ENCODE assay signal across 23 cellular contexts in genomic region chr5:91929522-91929817, GRCh38.
DNase-seq lines count a peak whose midpoint lies in the region; ATAC-seq and TF ChIP-seq lines count a peak whose summit lies in the region.
"Had no signal": no experiment of that assay in that cellular context is flagged by ENCODE, and none has a peak within 500 bp of the region (broad histone marks: within the 10 kb centered on the region; RNA-seq: fewer than 3 reads in every experiment).

No MANE protein-coding gene starts in this region.

- H2BK120ac ChIP-seq in neuronal stem cell (ENCODE audit: low read depth, low read length), result no peak overlapping the region

- intact Hi-C loops in HCT116 (cut with micrococcal nuclease), result loop anchor here (1.0 to 10.0 kb wide), 3 partner anchors 285 to 425 kb away; no protein-coding TSS in a partner anchor

- no peak for TF ChIP-seq EP300 in gastroesophageal sphincter (IDR thresholded peaks at IDR 0.05)

- H3K4me1 ChIP-seq in HCT116 (ENCODE audit: control insufficient read depth in 1 of 2, insufficient read depth in 2 of 2, low read length in 2 of 2), result no peaks in the 10 kb centered on the region
- H3K4me1 ChIP-seq in neuronal stem cell (ENCODE audit: control insufficient read depth in 2 of 2, insufficient read depth in 1 of 2, low read depth in 1 of 2, low read length in 2 of 2), result no peaks in the 10 kb centered on the region
- H3K4me1 ChIP-seq in gastroesophageal sphincter, result no peaks in the 10 kb centered on the region
- H3K4me1 ChIP-seq in HAP-1, result no peaks in the 10 kb centered on the region
- H3K4me1 ChIP-seq: BLaER1, body of pancreas, gastrocnemius medialis, transverse colon had no signal

- H3K79me1 ChIP-seq in neuronal stem cell (ENCODE audit: low read depth, low read length), result no peaks in the 10 kb centered on the region

- no peak overlapping the region for H3K18ac ChIP-seq in neuronal stem cell (ENCODE audit: low read length)

- no peak overlapping the region for H2BK15ac ChIP-seq in neuronal stem cell (ENCODE audit: low read length)

- ATAC-seq in GM18520 (IDR thresholded peaks at IDR 0.05; ENCODE audit: unreplicated experiment) (peak; percentile 11), HCT116 (no peak), gastroesophageal sphincter (no peak)
- ATAC-seq: body of pancreas; gastrocnemius medialis; naive thymus-derived CD4-positive, alpha-beta T cell had no signal

- no peak overlapping the region for H2BK12ac ChIP-seq in neuronal stem cell (ENCODE audit: low read length)

- POLR2A ChIA-PET in HCT116 (lab: Charles Lee), result no interaction called here
- POLR2A ChIA-PET in RWPE1 (lab: Yijun Ruan, JAX; ENCODE audit: low non-redundant PET), result no interaction called here

- H2AFZ ChIP-seq in HCT116 (ENCODE audit: low read depth, low read length, poor library complexity, severe bottlenecking) (no peak overlapping the region), neuronal stem cell (ENCODE audit: low read length) (peak overlapping the region; percentile 13)
- H2AFZ ChIP-seq: hepatocyte had no signal

- no peak overlapping the region for H4K91ac ChIP-seq in neuronal stem cell (ENCODE audit: low read depth, low read length, poor library complexity)

- in situ Hi-C loops in HAP-1 (cut with MboI; ENCODE audit: low sequenced_read_pairs), result no loop called here

- TF ChIP-seq RAD21 in HCT116 (IDR thresholded peaks at IDR 0.05; ENCODE audit: low read depth), result no peak

- H3K79me2 ChIP-seq in HCT116 (ENCODE audit: insufficient read depth, low read length), result no peaks in the 10 kb centered on the region
- H3K79me2 ChIP-seq: hepatocyte had no signal

- no peaks in the 10 kb centered on the region for H3K36me3 ChIP-seq in HCT116 (ENCODE audit: control insufficient read depth in 1 of 2, insufficient read depth in 2 of 2, low read length in 2 of 2)
- H3K36me3 ChIP-seq in neuronal stem cell (replicated peaks in 1 of 2; ENCODE audit: control insufficient read depth in 2 of 2, insufficient read depth in 2 of 2, low read length in 2 of 2), result no peaks in the 10 kb centered on the region
- H3K36me3 ChIP-seq in gastroesophageal sphincter, result no peaks in the 10 kb centered on the region
- no peaks in the 10 kb centered on the region for H3K36me3 ChIP-seq in HAP-1 (replicated peaks)
- no peaks in the 10 kb centered on the region for H3K36me3 ChIP-seq in H7 (replicated peaks; ENCODE audit: control insufficient read depth, insufficient read depth, low read length)
- H3K36me3 ChIP-seq: BLaER1, gastrocnemius medialis, MG63, transverse colon had no signal

- CTCF ChIA-PET in HCT116 (lab: Charles Lee), result interaction anchor here (0.7 to 1.6 kb wide), 4 partner anchors 9 to 288 kb away, joined by 3 to 8 read pairs (median 6); no protein-coding TSS in a partner anchor
- CTCF ChIA-PET in RWPE1 (lab: Yijun Ruan, JAX), result interaction anchor here (0.6 to 1.0 kb wide), 9 partner anchors 71 to 1915 kb away, joined by 3 to 6 read pairs (median 3); no protein-coding TSS in a partner anchor

- no peak overlapping the region for H3K14ac ChIP-seq in neuronal stem cell (ENCODE audit: low read length)

- RAD21 ChIA-PET in HCT116 (lab: Charles Lee; ENCODE audit: low non-redundant PET in 1 of 2, low total read pairs in 2 of 2, uncharacterized antibody in 2 of 2, unreplicated experiment in 2 of 2), result interaction anchor here in 1 of 2 experiments (1.5 kb wide), 1 partner anchor 288 kb away, joined by 3 read pairs; no protein-coding TSS in a partner anchor

- H4K8ac ChIP-seq in neuronal stem cell (ENCODE audit: low read depth, low read length), result no peak overlapping the region

- H3K4me2 ChIP-seq in HCT116 (ENCODE audit: low read length), result no peak overlapping the region
- H3K4me2 ChIP-seq in neuronal stem cell (ENCODE audit: insufficient read depth, low read length, poor library complexity, severe bottlenecking), result no peak overlapping the region
- H3K4me2 ChIP-seq: BLaER1, hepatocyte had no signal

- H3K9ac ChIP-seq in HCT116 (ENCODE audit: low read length) (no peak overlapping the region), neuronal stem cell (ENCODE audit: low read depth, low read length, poor library complexity) (no peak overlapping the region)
- H3K9ac ChIP-seq: BLaER1 had no signal

- no peak overlapping the region for H2AK5ac ChIP-seq in neuronal stem cell (ENCODE audit: low read depth, low read length)

- TF ChIP-seq CTCF in HCT116 (IDR thresholded peaks at IDR 0.05 in 2 of 3, conservative IDR thresholded peaks at IDR 0.05 in 1 of 3; ENCODE audit: borderline replicate concordance in 1 of 3, insufficient read depth in 1 of 3, low read depth in 2 of 3, low read length in 2 of 3) (0 out of 6 replicates have a peak, but pooled peaks of 1 of the 3 experiments have one; percentile 2), RWPE1 (conservative IDR thresholded peaks at IDR 0.05; ENCODE audit: low read depth) (peak; percentile 28; the same call in 1 of the 2 replicates), gastroesophageal sphincter (IDR thresholded peaks at IDR 0.05) (no peak)

- no peak overlapping the region for H3K4me3 ChIP-seq in HCT116 (replicated peaks in 1 of 2; ENCODE audit: low read depth in 1 of 2, low read length in 2 of 2)
- H3K4me3 ChIP-seq in neuronal stem cell (ENCODE audit: low read length in 2 of 2), result no peak overlapping the region
- H3K4me3 ChIP-seq in gastroesophageal sphincter, result no peak overlapping the region
- no peak overlapping the region for H3K4me3 ChIP-seq in HAP-1
- no peak overlapping the region for H3K4me3 ChIP-seq in H7 (ENCODE audit: insufficient read depth, low read depth, low read length)
- H3K4me3 ChIP-seq: BLaER1, body of pancreas, gastrocnemius medialis, hepatocyte, lung, MG63, transverse colon had no signal

- no peak overlapping the region for H2BK5ac ChIP-seq in neuronal stem cell (ENCODE audit: low read length)

- no peaks in the 10 kb centered on the region for H4K20me1 ChIP-seq in HCT116 (ENCODE audit: insufficient read depth)
- H4K20me1 ChIP-seq: BLaER1 had no signal

- DNase-seq in HCT116 (ENCODE audit: low read depth, low spot score), result peak; percentile 0
- no peak for DNase-seq in RWPE1 (ENCODE audit: low spot score)
- DNase-seq in neuronal stem cell (ENCODE audit: low spot score), result no peak
- DNase-seq in HAP-1 (ENCODE audit: low spot score in 2 of 2), result no peak
- no peak for DNase-seq in H7
- DNase-seq: activated CD4-positive, alpha-beta T cell treated with anti-CD3 and anti-CD28 coated beads for 4 hours; activated naive CD4-positive, alpha-beta T cell treated with anti-CD3 and anti-CD28 coated beads, Interleukin-2, amount 50 U/mL, for 16 hours; activated T-cell treated with anti-CD3 and anti-CD28 coated beads for 4 hours; body of pancreas; DMS79; gastrocnemius medialis; KG1; MG63; NK-92 treated with Interleukin-12 subunit alpha and Interleukin-12 subunit beta, amount 100 ng/mL, for 24 hours; stimulated activated CD4-positive, alpha-beta T cell treated with anti-CD3 and anti-CD28 coated beads, Interleukin-4, amount 100 ng/mL, for 24 hours; transverse colon had no signal

- BruUV-seq in HCT116 (replicated peaks; lab: Mats Ljungman, UMichigan), result no TSS peak

- TF ChIP-seq POLR2A in HCT116 (IDR thresholded peaks at IDR 0.05; ENCODE audit: borderline replicate concordance, extremely low read depth, insufficient read depth, insufficient read length) (no peak), gastroesophageal sphincter (IDR thresholded peaks at IDR 0.05) (no peak)

- no CpG with 5 or more reads among the region's 1 CpG for WGBS in neuronal stem cell (ENCODE audit: extremely low coverage in 2 of 2, insufficient read length in 2 of 2, insufficient replicate concordance in 1 of 2), 2 donors
- 90 to 100% methylated on average over 1 of the region's 1 CpG for WGBS in gastroesophageal sphincter (ENCODE audit: low coverage in 1 of 2), 2 donors

- no peaks in the 10 kb centered on the region for H3K9me2 ChIP-seq in HCT116 (ENCODE audit: insufficient read depth)

- no peak overlapping the region for H3K27ac ChIP-seq in HCT116 (ENCODE audit: low read depth, low read length)
- no peak overlapping the region for H3K27ac ChIP-seq in RWPE1
- no peak overlapping the region for H3K27ac ChIP-seq in neuronal stem cell (replicated peaks; ENCODE audit: low read length)
- H3K27ac ChIP-seq in gastroesophageal sphincter, result no peak overlapping the region
- H3K27ac ChIP-seq: BLaER1, body of pancreas, gastrocnemius medialis, hepatocyte, transverse colon, VCaP had no signal

- no peak overlapping the region for H3K4ac ChIP-seq in neuronal stem cell (ENCODE audit: low read length)

- no peaks in the 10 kb centered on the region for H3K9me3 ChIP-seq in HCT116 (ENCODE audit: control insufficient read depth in 1 of 2, insufficient read depth in 1 of 2, low read depth in 1 of 2, low read length in 2 of 2)
- peaks cover 0 to 4% of the 10 kb centered on the region in 2 donors for H3K9me3 ChIP-seq in neuronal stem cell (replicated peaks in 1 of 2; ENCODE audit: control insufficient read depth in 2 of 2, insufficient read depth in 1 of 2, low read depth in 1 of 2, low read length in 2 of 2)
- H3K9me3 ChIP-seq in gastroesophageal sphincter, result no peaks in the 10 kb centered on the region
- H3K9me3 ChIP-seq in HAP-1, result no peaks in the 10 kb centered on the region
- H3K9me3 ChIP-seq: BLaER1, body of pancreas, gastrocnemius medialis, MG63, transverse colon had no signal

- no peak overlapping the region for H3K23ac ChIP-seq in neuronal stem cell (ENCODE audit: low read depth, low read length, poor library complexity)

- no peaks in the 10 kb centered on the region for H3K27me3 ChIP-seq in HCT116 (ENCODE audit: insufficient read depth, low read length)
- H3K27me3 ChIP-seq in neuronal stem cell (ENCODE audit: control insufficient read depth in 3 of 3, insufficient read depth in 3 of 3, low read depth in 1 of 3, low read length in 3 of 3), result no peaks in the 10 kb centered on the region
- no peaks in the 10 kb centered on the region for H3K27me3 ChIP-seq in gastroesophageal sphincter
- no peaks in the 10 kb centered on the region for H3K27me3 ChIP-seq in HAP-1 (ENCODE audit: low read depth)
- H3K27me3 ChIP-seq in H7 (ENCODE audit: control insufficient read depth, insufficient read depth, low read length), result no peaks in the 10 kb centered on the region
- H3K27me3 ChIP-seq: BLaER1, body of pancreas, gastrocnemius medialis, hepatocyte, MG63, transverse colon had no signal

TF ChIP-seq in HCT116, 20 proteins besides CTCF, POLR2A, EP300 and RAD21:
- no peak for TF ChIP-seq ATF3 (IDR thresholded peaks at IDR 0.05)
- no peak for TF ChIP-seq MAX (IDR thresholded peaks at IDR 0.05)
- no peak for TF ChIP-seq CEBPB (IDR thresholded peaks at IDR 0.05; ENCODE audit: low read depth)
- TF ChIP-seq SIN3A (IDR thresholded peaks at IDR 0.05; ENCODE audit: low read depth), result no peak
- no peak for TF ChIP-seq ZFX (IDR thresholded peaks at IDR 0.05)
- no peak for TF ChIP-seq EZH2phosphoT487 (IDR thresholded peaks at IDR 0.05; ENCODE audit: borderline replicate concordance)
- TF ChIP-seq FOSL1 (IDR thresholded peaks at IDR 0.05; ENCODE audit: low read depth), result no peak
